18 cellular contexts compared by ENCODE assay signal in the genomic region with DNA sequence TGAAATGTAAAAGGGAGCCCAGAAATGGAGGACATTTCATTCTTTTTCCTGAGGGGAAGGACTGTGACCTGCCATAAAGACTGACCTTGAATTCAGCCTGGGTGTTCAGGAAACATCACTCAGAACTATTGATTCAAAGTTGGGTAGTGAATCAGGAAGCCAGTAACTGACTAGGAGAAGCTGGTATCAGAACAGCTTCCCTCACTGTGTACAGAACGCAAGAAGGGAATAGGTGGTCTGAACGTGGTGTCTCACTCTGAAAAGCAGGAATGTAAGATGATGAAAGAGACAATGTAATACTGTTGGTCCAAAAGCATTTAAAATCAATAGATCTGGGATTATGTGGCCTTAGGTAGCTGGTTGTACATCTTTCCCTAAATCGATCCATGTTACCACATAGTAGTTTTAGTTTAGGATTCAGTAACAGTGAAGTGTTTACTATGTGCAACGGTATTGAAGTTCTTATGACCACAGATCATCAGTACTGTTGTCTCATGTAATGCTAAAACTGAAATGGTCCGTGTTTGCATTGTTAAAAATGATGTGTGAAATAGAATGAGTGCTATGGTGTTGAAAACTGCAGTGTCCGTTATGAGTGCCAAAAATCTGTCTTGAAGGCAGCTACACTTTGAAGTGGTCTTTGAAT. TPM values are rescaled to one million over a fixed set of nuclear protein-coding genes. Genes with fewer than 3 reads are reported as not detected.
DNase-seq lines count a peak whose midpoint lies in the region; ATAC-seq, FAIRE-seq and TF ChIP-seq lines count a peak whose summit lies in the region.
"Had no signal": no experiment of that assay in that cellular context is flagged by ENCODE, and none has a peak within 500 bp of the region (broad histone marks: within the 10 kb centered on the region; RNA-seq: fewer than 3 reads in every experiment).

No MANE protein-coding gene starts in this region.

- TF ChIP-seq EP300 in A549 (IDR thresholded peaks at IDR 0.05) (no peak), ovary (IDR thresholded peaks at IDR 0.05) (no peak)

- H3K9me3 ChIP-seq in A549 (no peaks in the 10 kb centered on the region), PC-3 (ENCODE audit: low read length) (no peaks in the 10 kb centered on the region), esophagus (ENCODE audit: control insufficient read depth in 2 of 2, insufficient read depth in 1 of 2, low read depth in 1 of 2, low read length in 1 of 2) (no peaks in the 10 kb centered on the region), ovary (no peaks in the 10 kb centered on the region)

- TF ChIP-seq CTCF in A549 (IDR thresholded peaks at IDR 0.05) (no peak), PC-3 (conservative IDR thresholded peaks at IDR 0.05; ENCODE audit: low read depth, low read length) (no peak), ovary (IDR thresholded peaks at IDR 0.05) (no peak)

- H3K9me2 ChIP-seq in PC-3 (replicated peaks; ENCODE audit: low read length), result no peaks in the 10 kb centered on the region

- no peak for TF ChIP-seq RAD21 in A549 (conservative IDR thresholded peaks at IDR 0.05 in 1 of 2, IDR thresholded peaks at IDR 0.05 in 1 of 2)

- no peak overlapping the region; a peak in 1 of 6 replicates for H3K27ac ChIP-seq in A549
- H3K27ac ChIP-seq in PC-3 (ENCODE audit: low read length), result peak overlapping the region; percentile 47
- peak overlapping the region in 1 of 2 donors; percentile 16 for H3K27ac ChIP-seq in esophagus (ENCODE audit: low read depth in 2 of 2, low read length in 1 of 2)
- no peak overlapping the region for H3K27ac ChIP-seq in ovary
- H3K27ac ChIP-seq: foreskin keratinocyte had no signal

- TF ChIP-seq POLR2A in A549 (IDR thresholded peaks at IDR 0.05; ENCODE audit: low read length) (no peak), ovary (IDR thresholded peaks at IDR 0.05) (no peak), GM12892 (IDR thresholded peaks at IDR 0.05; ENCODE audit: low read depth, low read length) (no peak)

- H2AFZ ChIP-seq in PC-3 (ENCODE audit: low read length), result no peak overlapping the region

- no TSS peak for BruUV-seq in PC-3 (replicated peaks; lab: Mats Ljungman, UMichigan)

- H3K27me3 ChIP-seq in PC-3 (ENCODE audit: low read length), result no peaks in the 10 kb centered on the region
- H3K27me3 ChIP-seq in esophagus (ENCODE audit: control insufficient read depth in 1 of 2, insufficient read depth in 2 of 2, low read length in 2 of 2), result no peaks in the 10 kb centered on the region
- no peaks in the 10 kb centered on the region for H3K27me3 ChIP-seq in ovary
- H3K27me3 ChIP-seq: foreskin keratinocyte had no signal

- H4K20me1 ChIP-seq in PC-3 (ENCODE audit: low read length), result peaks cover 28% of the 10 kb centered on the region

- WGBS in A549 (ENCODE audit: missing lambda C conversion rate), result 88% methylated on average over 6 of the region's 6 CpGs
- WGBS in esophagus, 2 donors, result 69 to 78% methylated on average over 6 of the region's 6 CpGs
- WGBS in ovary, 3 donors, result 81 to 89% (median 87%) methylated on average over 6 of the region's 6 CpGs

- POLR2A ChIA-PET in A549 (lab: Yijun Ruan, JAX) (no interaction called here), PC-3 (lab: Charles Lee; ENCODE audit: unreplicated experiment) (interaction anchor here (0.7 to 0.9 kb wide), 2 partner anchors 50 to 231 kb away, joined by 3 to 4 read pairs; no protein-coding TSS in a partner anchor)

- FAIRE-seq in A549 (lab: Jason Lieb, UNC), result no peak
- no peak for FAIRE-seq in GM12892 (lab: Jason Lieb, UNC)
- FAIRE-seq: H1 had no signal

- no peaks in the 10 kb centered on the region for H3F3A ChIP-seq in PC-3 (ENCODE audit: low read length, unreplicated experiment)

- H3K4me2 ChIP-seq in A549 (peak overlapping the region; percentile 12; the same call in 1 of the 3 replicates), PC-3 (ENCODE audit: low read length) (peak overlapping the region; percentile 96)

- no peak for ATAC-seq in A549
- no peak for ATAC-seq in PC-3
- ATAC-seq: foreskin keratinocyte; stimulated activated memory B cell treated with anti-CD40 and anti-IgM and Interleukin-4, amounts not matched to agents 10 μg/mL and 1 μg/mL and 100 μg/mL, for 72 hours had no signal

- H3K4me3 ChIP-seq in A549, result no peak overlapping the region
- peak overlapping the region; percentile 86 for H3K4me3 ChIP-seq in PC-3 (ENCODE audit: low read length)
- peak overlapping the region; percentile 5 to 61 for H3K4me3 ChIP-seq in esophagus (ENCODE audit: low read depth in 1 of 2, low read length in 2 of 2)
- H3K4me3 ChIP-seq in ovary, result peak overlapping the region; percentile 55

- DNase-seq in A549 (ENCODE audit: low read depth in 1 of 2, low spot score in 1 of 2) (no peak), PC-3 (no peak), ovary (no peak), 8988T (no peak), GM12892 (ENCODE audit: insufficient read length) (no peak), glomerular visceral epithelial cell (ENCODE audit: extremely low spot score) (no peak), C1 segment of cervical spinal cord (lab: John Stamatoyannopoulos, UW) (no peak)
- DNase-seq: activated CD4-positive, CD25-positive, alpha-beta regulatory T cell treated with anti-CD3 and anti-CD28 coated beads, Interleukin-2, amount 50 U/mL, for 72 hours; activated naive CD8-positive, alpha-beta T cell treated with anti-CD3 and anti-CD28 coated beads, Interleukin-2, amount 10 ng/mL, durations not matched to agents 7 days and 5 days; cortex of kidney; foreskin keratinocyte; KG1; NCI-H187; NCI-H774; T-helper 1 cell had no signal

- CTCF ChIA-PET in A549 (lab: Yijun Ruan, JAX) (interaction anchor here (1.1 to 8.2 kb wide), 2 partner anchors 206 to 301 kb away, joined by 3 to 85 read pairs; no protein-coding TSS in a partner anchor), PC-3 (lab: Charles Lee) (no interaction called here)

- peaks cover 41% of the 10 kb centered on the region for H3K79me2 ChIP-seq in PC-3 (ENCODE audit: low read length)

- H3K36me3 ChIP-seq in PC-3 (ENCODE audit: low read depth, low read length) (peaks cover 22% of the 10 kb centered on the region), esophagus (ENCODE audit: control insufficient read depth in 2 of 2, insufficient read depth in 2 of 2, low read length in 1 of 2) (peaks cover 0 to 7% of the 10 kb centered on the region in 2 donors), ovary (no peaks in the 10 kb centered on the region)

- H3K4me1 ChIP-seq in A549, result peaks cover 29% of the 10 kb centered on the region
- peaks cover 21% of the 10 kb centered on the region for H3K4me1 ChIP-seq in PC-3 (ENCODE audit: insufficient read depth, low read length)
- H3K4me1 ChIP-seq in esophagus (ENCODE audit: control insufficient read depth in 2 of 2, insufficient read depth in 2 of 2, low read length in 1 of 2), result peaks cover 0 to 3% of the 10 kb centered on the region in 2 donors
- no peaks in the 10 kb centered on the region for H3K4me1 ChIP-seq in ovary (ENCODE audit: insufficient read depth)

- intact Hi-C loops in PC-3 (cut with micrococcal nuclease) (loop anchor here (2.0 kb wide), 1 partner anchor 93 kb away; no protein-coding TSS in a partner anchor), ovary (cut with DNase I) (loop anchor here in 1 of 4 donors (10.0 kb wide), 1 partner anchor 203 kb away; no protein-coding TSS in a partner anchor)

- H3K9ac ChIP-seq in PC-3 (ENCODE audit: low read length), result peak overlapping the region; percentile 81

TF ChIP-seq in A549, 52 proteins besides CTCF, POLR2A, EP300 and RAD21 (continues in another document):
- TF ChIP-seq NPAS2 (CRISPR knock-in tag; IDR thresholded peaks at IDR 0.05; ENCODE audit: borderline replicate concordance) (no peak), CHD4 (IDR thresholded peaks at IDR 0.05; ENCODE audit: borderline replicate concordance) (no peak), FOXS1 (CRISPR knock-in tag; IDR thresholded peaks at IDR 0.05) (no peak), NFE2L2 (conservative IDR thresholded peaks at IDR 0.05; ENCODE audit: low read length) (no peak), ESRRA (IDR thresholded peaks at IDR 0.05; ENCODE audit: borderline replicate concordance, low read length) (no peak), RFX5 (IDR thresholded peaks at IDR 0.05) (no peak), HOXB13 (CRISPR knock-in tag; IDR thresholded peaks at IDR 0.05; ENCODE audit: low read depth) (no peak), ZFP36 (IDR thresholded peaks at IDR 0.05; ENCODE audit: borderline replicate concordance, partially characterized antibody) (no peak), EHMT2 (IDR thresholded peaks at IDR 0.05; ENCODE audit: low read depth) (no peak), GATA3 (IDR thresholded peaks at IDR 0.05; ENCODE audit: borderline replicate concordance) (no peak)
- TF ChIP-seq, protein P1, sequence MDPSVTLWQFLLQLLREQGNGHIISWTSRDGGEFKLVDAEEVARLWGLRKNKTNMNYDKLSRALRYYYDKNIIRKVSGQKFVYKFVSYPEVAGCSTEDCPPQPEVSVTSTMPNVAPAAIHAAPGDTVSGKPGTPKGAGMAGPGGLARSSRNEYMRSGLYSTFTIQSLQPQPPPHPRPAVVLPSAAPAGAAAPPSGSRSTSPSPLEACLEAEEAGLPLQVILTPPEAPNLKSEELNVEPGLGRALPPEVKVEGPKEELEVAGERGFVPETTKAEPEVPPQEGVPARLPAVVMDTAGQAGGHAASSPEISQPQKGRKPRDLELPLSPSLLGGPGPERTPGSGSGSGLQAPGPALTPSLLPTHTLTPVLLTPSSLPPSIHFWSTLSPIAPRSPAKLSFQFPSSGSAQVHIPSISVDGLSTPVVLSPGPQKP (IDR thresholded peaks at IDR 0.05; ENCODE audit: low read depth, low read length), result no peak

RNA-seq across cellular contexts. Expression of gene RGS2, which starts 2.9 kb away (rescaled TPM):
- polyA plus RNA-seq in A549 (2011; rRNA removed) (17.9 and 26.5 TPM in 2 replicates), A549 (2017; fragmentation: RNase III; extraction: RNeasy Plus Mini Kit Qiagen cat#74134 plus additional on column Dnase treatment) (18.4 to 20.1 TPM (median 20.1 TPM) in 3 replicates), esophagus (10 to 100 TPM; 31.4 to 52.5 TPM), ovary (10 to 100 TPM; 56.4 to 80.4 TPM)
- polyA plus RNA-seq in A549 (2012; cell fraction: cytosol; rRNA removed), result 9.8 and 13.0 TPM in 2 replicates
- 5.4 and 7.8 TPM in 2 replicates for polyA plus RNA-seq in A549 (2012; cell fraction: nucleus; rRNA removed)
- 4.5 and 4.8 TPM in 2 replicates for polyA minus RNA-seq in A549 (2011; rRNA and poly(A)+ RNA removed)
- total RNA-seq in PC-3 (2014; rRNA removed) (114 and 163 TPM in 2 replicates), ovary (100 to 1,000 TPM in 3 of 7 donors, 10 to 100 TPM in 4; 31.0 to 247 (median 53.6) TPM)
- 4.9 TPM for polyA plus RNA-seq in GM12892 (2012; ENCODE audit: missing spikeins)
